8 cellular contexts compared by ENCODE assay signal in genomic region chr18:2905802-2906521, GRCh38. TPM values are rescaled to one million over a fixed set of nuclear protein-coding genes. Genes with fewer than 3 reads are reported as not detected.
A peak's percentile ranks its signal among the peaks of the same experiment; 100 is the strongest.
DNase-seq lines count a peak whose midpoint lies in the region; ATAC-seq and TF ChIP-seq lines count a peak whose summit lies in the region.

No MANE protein-coding gene starts in this region.

- no peaks in the 10 kb centered on the region for H3K27me3 ChIP-seq in Caco-2 (replicated peaks; ENCODE audit: control insufficient read depth, insufficient read depth, low read length)
- peaks cover 43% of the 10 kb centered on the region for H3K27me3 ChIP-seq in IMR-90 (ENCODE audit: control insufficient read depth, insufficient read depth, low read length)
- H3K27me3 ChIP-seq in subcutaneous abdominal adipose tissue (ENCODE audit: control insufficient read depth in 5 of 5, insufficient read depth in 4 of 5, low read length in 5 of 5) = peaks cover 0 to 15% (median 3%) of the 10 kb centered on the region in 5 donors

- H3K4ac ChIP-seq in IMR-90 (ENCODE audit: low read depth, low read length) = no peak overlapping the region

- no peak overlapping the region for H2AK5ac ChIP-seq in IMR-90 (ENCODE audit: low read depth, low read length)

- in situ Hi-C loops in IMR-90 (cut with MboI; ENCODE audit: low sequenced_read_pairs) = no loop called here

- no peak overlapping the region for H4K8ac ChIP-seq in IMR-90 (ENCODE audit: low read depth in 2 of 2, low read length in 2 of 2)

- H2AFZ ChIP-seq in IMR-90 (replicated peaks; ENCODE audit: low read length, poor library complexity) = peak overlapping the region; percentile 80

- no peak overlapping the region for H4K5ac ChIP-seq in IMR-90 (ENCODE audit: low read depth, low read length)

- peaks cover 2% of the 10 kb centered on the region; the same call in 1 of the 2 replicates for H3K36me3 ChIP-seq in Caco-2 (ENCODE audit: control insufficient read depth, insufficient read depth, low read length)
- H3K36me3 ChIP-seq in IMR-90 (ENCODE audit: control insufficient read depth, insufficient read depth, low read length) = no peaks in the 10 kb centered on the region
- peaks cover 0 to 29% (median 11%) of the 10 kb centered on the region in 5 donors for H3K36me3 ChIP-seq in subcutaneous abdominal adipose tissue (ENCODE audit: control insufficient read depth in 5 of 5, insufficient read depth in 5 of 5, low read length in 5 of 5)

- H3K27ac Mint-ChIP-seq in Caco-2 (ENCODE audit: unreplicated experiment) = peak overlapping the region; percentile 71
- H3K27ac Mint-ChIP-seq in activated B cell treated with CpG ODN at 0.5 μM for 24 hours = peak overlapping the region; percentile 53
- H3K27ac Mint-ChIP-seq in endothelial cell (ENCODE audit: unreplicated experiment) = peak overlapping the region; percentile 57

- H3K27me3 Mint-ChIP-seq in Caco-2 (ENCODE audit: insufficient read depth, unreplicated experiment) = no peaks in the 10 kb centered on the region
- no peaks in the 10 kb centered on the region for H3K27me3 Mint-ChIP-seq in activated B cell treated with CpG ODN at 0.5 μM for 24 hours
- H3K27me3 Mint-ChIP-seq in endothelial cell (ENCODE audit: unreplicated experiment) = peaks cover 28% of the 10 kb centered on the region

- H2BK15ac ChIP-seq in IMR-90 (ENCODE audit: low read depth, low read length) = no peak overlapping the region

- no peak overlapping the region; the same call in 1 of the 2 replicates for H3K4me2 ChIP-seq in IMR-90 (ENCODE audit: low read depth, low read length)

- H2AK9ac ChIP-seq in IMR-90 (replicated peaks; ENCODE audit: low read depth, low read length, poor library complexity) = no peak overlapping the region

- H4K91ac ChIP-seq in IMR-90 (ENCODE audit: insufficient read depth, low read depth, low read length) = no peak overlapping the region

- H3K4me3 Mint-ChIP-seq in Caco-2 (ENCODE audit: unreplicated experiment) (peak overlapping the region; percentile 81), activated B cell treated with CpG ODN at 0.5 μM for 24 hours (peak overlapping the region; percentile 77), endothelial cell (ENCODE audit: unreplicated experiment) (peak overlapping the region; percentile 82)

- CTCF ChIA-PET in Caco-2 (lab: Charles Lee) (no interaction called here), IMR-90 (lab: Yijun Ruan, JAX) (no interaction called here), activated B cell treated with CpG ODN at 0.5 μM for 24 hours (lab: Charles Lee) (no interaction called here)

- no peak for TF ChIP-seq RAD21 in IMR-90 (IDR thresholded peaks at IDR 0.05; ENCODE audit: low read length)

- H3K79me1 ChIP-seq in IMR-90 (ENCODE audit: low read depth in 1 of 2, low read length in 2 of 2) = no peaks in the 10 kb centered on the region

- no peak overlapping the region for H2BK20ac ChIP-seq in IMR-90 (ENCODE audit: low read depth, low read length)

- DNase-seq in Caco-2 (peak; percentile 69 to 71), IMR-90 (no peak), activated B cell treated with CpG ODN at 0.5 μM for 24 hours (peak; percentile 34), endothelial cell (ENCODE audit: low spot score) (peak; percentile 64), mucosa of gallbladder (ENCODE audit: low spot score) (peak; percentile 60), NCI-H1694 (lab: John Stamatoyannopoulos, UW) (no peak)

- peak; percentile 31 for ATAC-seq in GM19463 (IDR thresholded peaks at IDR 0.05; ENCODE audit: unreplicated experiment)
- no peak for ATAC-seq in IMR-90 (ENCODE audit: low read depth)
- peak; percentile 49 for ATAC-seq in activated B cell treated with CpG ODN at 0.5 μM for 24 hours (ENCODE audit: low read depth)

- H3K23ac ChIP-seq in IMR-90 (ENCODE audit: low read depth, low read length) = no peak overlapping the region

- H4K20me1 ChIP-seq in IMR-90 (ENCODE audit: insufficient read depth, low read length) = no peaks in the 10 kb centered on the region; the same call in 1 of the 2 replicates

- H3K36me3 Mint-ChIP-seq in Caco-2 (ENCODE audit: insufficient read depth, unreplicated experiment) = peaks cover 26% of the 10 kb centered on the region
- H3K36me3 Mint-ChIP-seq in activated B cell treated with CpG ODN at 0.5 μM for 24 hours (ENCODE audit: low read depth) = peaks cover 29% of the 10 kb centered on the region
- peaks cover 10% of the 10 kb centered on the region for H3K36me3 Mint-ChIP-seq in endothelial cell (ENCODE audit: low read depth, unreplicated experiment)

- H2BK120ac ChIP-seq in IMR-90 (ENCODE audit: low read depth, low read length) = no peak overlapping the region

- 29% methylated on average over 41 of the region's 68 CpGs; no CpG with 5 or more reads in 1 of the 2 experiments for WGBS in IMR-90 (ENCODE audit: extremely low coverage in 2 of 2, insufficient read length in 1 of 2), 2 experiments

- H3K4me3 ChIP-seq in Caco-2 (ENCODE audit: low read depth, low read length) (peak overlapping the region; percentile 84), IMR-90 (ENCODE audit: insufficient read depth, low read depth, low read length) (no peak overlapping the region; the same call in 1 of the 2 replicates), subcutaneous abdominal adipose tissue (ENCODE audit: low read depth in 1 of 5, low read length in 5 of 5) (peak overlapping the region in 4 of 5 donors; percentile 43 to 62 (median 50))

- H3K4me1 Mint-ChIP-seq in Caco-2 (ENCODE audit: low read depth, unreplicated experiment) (peaks cover 8% of the 10 kb centered on the region), activated B cell treated with CpG ODN at 0.5 μM for 24 hours (peaks cover 17% of the 10 kb centered on the region), endothelial cell (ENCODE audit: unreplicated experiment) (peaks cover 4% of the 10 kb centered on the region)

- TF ChIP-seq POLR2A in IMR-90 (IDR thresholded peaks at IDR 0.05; ENCODE audit: low read depth, low read length) = no peak

- dilution Hi-C loops in IMR-90 (cut with HindIII; ENCODE audit: low sequenced_read_pairs, unreplicated experiment) = no loop called here

- H3K4me1 ChIP-seq in Caco-2 = peaks cover 7% of the 10 kb centered on the region; the same call in 1 of the 2 replicates
- peaks cover 5% of the 10 kb centered on the region; the same call in 1 of the 2 replicates for H3K4me1 ChIP-seq in IMR-90 (ENCODE audit: control insufficient read depth, insufficient read depth, low read length)
- peaks cover 6 to 53% (median 35%) of the 10 kb centered on the region in 5 donors for H3K4me1 ChIP-seq in subcutaneous abdominal adipose tissue (ENCODE audit: control insufficient read depth in 5 of 5, insufficient read depth in 5 of 5, low read length in 5 of 5)

- no peaks in the 10 kb centered on the region for H3K9me3 Mint-ChIP-seq in Caco-2 (ENCODE audit: unreplicated experiment)
- no peaks in the 10 kb centered on the region for H3K9me3 Mint-ChIP-seq in activated B cell treated with CpG ODN at 0.5 μM for 24 hours
- no peaks in the 10 kb centered on the region for H3K9me3 Mint-ChIP-seq in endothelial cell (ENCODE audit: unreplicated experiment)

- H3K18ac ChIP-seq in IMR-90 (ENCODE audit: low read depth, low read length) = no peak overlapping the region

- H3K9ac ChIP-seq in IMR-90 (ENCODE audit: low read depth, low read length) = no peak overlapping the region
- peak overlapping the region in 2 of 5 donors; percentile 26 to 39 for H3K9ac ChIP-seq in subcutaneous abdominal adipose tissue (ENCODE audit: low read length in 5 of 5)

- TF ChIP-seq CTCF in Caco-2 (IDR thresholded peaks at IDR 0.05; ENCODE audit: insufficient read depth in 1 of 2, low read depth in 1 of 2, low read length in 1 of 2, severe bottlenecking in 1 of 2, unreplicated experiment in 1 of 2) = no peak
- no peak for TF ChIP-seq CTCF in IMR-90 (conservative IDR thresholded peaks at IDR 0.05; ENCODE audit: low read depth, low read length)
- TF ChIP-seq CTCF in activated B cell treated with CpG ODN at 0.5 μM for 24 hours (IDR thresholded peaks at IDR 0.05) = no peak
- TF ChIP-seq CTCF in endothelial cell (IDR thresholded peaks at IDR 0.05; ENCODE audit: unreplicated experiment) = no peak

- H3K9me3 ChIP-seq in Caco-2 = no peaks in the 10 kb centered on the region
- no peaks in the 10 kb centered on the region for H3K9me3 ChIP-seq in IMR-90 (ENCODE audit: control insufficient read depth, insufficient read depth, low read length)
- H3K9me3 ChIP-seq in subcutaneous abdominal adipose tissue (ENCODE audit: control insufficient read depth in 5 of 5, low read length in 5 of 5) = no peaks in the 10 kb centered on the region

- POLR2A ChIA-PET in Caco-2 (lab: Charles Lee) = interaction anchor here (0.5 to 0.6 kb wide), 2 partner anchors 52 to 143 kb away, joined by 4 to 12 read pairs; no protein-coding TSS in a partner anchor
- POLR2A ChIA-PET in IMR-90 (lab: Charles Lee; ENCODE audit: unreplicated experiment) = interaction anchor here (0.6 kb wide), 1 partner anchor 281 kb away, joined by 21 read pairs; no protein-coding TSS in a partner anchor
- POLR2A ChIA-PET in activated B cell treated with CpG ODN at 0.5 μM for 24 hours (lab: Charles Lee) = interaction anchor here (0.6 to 0.7 kb wide), 2 partner anchors 42 to 154 kb away, joined by 7 to 9 read pairs; no protein-coding TSS in a partner anchor

- no peak overlapping the region for H3K14ac ChIP-seq in IMR-90 (replicated peaks; ENCODE audit: low read depth, low read length)

- no TSS peak for BruUV-seq in Caco-2 (replicated peaks; lab: Mats Ljungman, UMichigan)
- no TSS peak for BruUV-seq in IMR-90 (replicated peaks; lab: Mats Ljungman, UMichigan)

- no peak overlapping the region for H3K27ac ChIP-seq in IMR-90 (ENCODE audit: insufficient read depth, low read length)
- H3K27ac ChIP-seq in subcutaneous abdominal adipose tissue (ENCODE audit: low read depth, low read length) = no peak overlapping the region

- intact Hi-C loops in Caco-2 (cut with micrococcal nuclease; ENCODE audit: unreplicated experiment) (loop anchor here (2.0 kb wide), 3 partner anchors 51 to 139 kb away; partner anchors contain the start of gene EMILIN2), IMR-90 (cut with micrococcal nuclease) (no loop called here), activated B cell treated with CpG ODN at 0.5 μM for 24 hours (cut with micrococcal nuclease) (loop anchor here (5.0 kb wide), 3 partner anchors 59 to 139 kb away; partner anchors contain the start of gene EMILIN2)

- H2BK5ac ChIP-seq in IMR-90 (ENCODE audit: low read depth, low read length, poor library complexity, severe bottlenecking) = no peak overlapping the region

- 0 out of 2 replicates have a peak, but pooled peaks cover 5% of the 10 kb centered on the region for H3K9me1 ChIP-seq in IMR-90 (ENCODE audit: insufficient read depth, low read length)

- no peak overlapping the region for H3K56ac ChIP-seq in IMR-90 (ENCODE audit: extremely low read depth, insufficient read depth, low read length)

TF ChIP-seq in IMR-90, 13 proteins besides CTCF, POLR2A, EP300 and RAD21 (continues in another document):
- no peak for TF ChIP-seq MXI1 (IDR thresholded peaks at IDR 0.05; ENCODE audit: borderline replicate concordance, low read depth, low read length)

RNA-seq across cellular contexts. Expression of gene EMILIN2, which starts 59.2 kb away (rescaled TPM):
- total RNA-seq in Caco-2 (2022) (41.6 and 53.4 TPM in 2 replicates), IMR-90 (2012; rRNA removed) (under 0.01 TPM in 2 replicates), activated B cell treated with CpG ODN at 0.5 μM for 24 hours (73.0 and 80.9 TPM in 2 replicates), endothelial cell (ENCODE audit: unreplicated experiment) (6.8 TPM), mucosa of gallbladder (15.4 TPM)
- 0.14 and 0.34 TPM in 2 replicates for polyA plus RNA-seq in IMR-90 (2012; rRNA removed)
- polyA plus RNA-seq in IMR-90 (2012; cell fraction: cytosol; rRNA removed) = 0.24 and 0.29 TPM in 2 replicates
- polyA plus RNA-seq in IMR-90 (2012; cell fraction: nucleus; rRNA removed; ENCODE audit: low replicate concordance) = 0.73 and 0.91 TPM in 2 replicates

Comparison
In these comparisons a context has a peak if more than half of its experiments do, and no peak if none do; other contexts are left out.
1. DNase-seq: peak in Caco-2 (2 of 2), activated B cell treated with CpG ODN at 0.5 μM for 24 hours (single experiment), endothelial cell (single experiment) and mucosa of gallbladder (single experiment); none in IMR-90 (single experiment) and NCI-H1694 (single experiment).
2. Peak in every context shown above with its lines, with median percentiles within 50 percentile points of each other: H3K27ac Mint-ChIP-seq and H3K4me3 Mint-ChIP-seq.